In genomic region chr16:4743217-4743897, GRCh38 we compare ENCODE assay signal across 12 cellular contexts. TPM values are rescaled to one million over a fixed set of nuclear protein-coding genes. Genes with fewer than 3 reads are reported as not detected.
DNase-seq lines count a peak whose midpoint lies in the region; ATAC-seq, FAIRE-seq and TF ChIP-seq lines count a peak whose summit lies in the region.
"Had no signal": no experiment of that assay in that cellular context is flagged by ENCODE, and none has a peak within 500 bp of the region (broad histone marks: within the 10 kb centered on the region; RNA-seq: fewer than 3 reads in every experiment).

No MANE protein-coding gene starts in this region.

- peak overlapping the region; percentile 7 for H4K8ac ChIP-seq in mesenchymal stem cell (ENCODE audit: low read length)

- H3K4me2 ChIP-seq in astrocyte (ENCODE audit: low read length) (peak overlapping the region; percentile 19), mesenchymal stem cell (ENCODE audit: low read length, poor library complexity, severe bottlenecking) (no peak overlapping the region)

- H3K4ac ChIP-seq in mesenchymal stem cell (ENCODE audit: low read depth in 1 of 2, low read length in 2 of 2) = no peak overlapping the region

- intact Hi-C loops in CD14-positive monocyte (cut with micrococcal nuclease) = no loop called here

- H3K4me1 ChIP-seq in astrocyte (ENCODE audit: insufficient read depth, low read length) (no peaks in the 10 kb centered on the region), mesenchymal stem cell (ENCODE audit: control insufficient read depth, insufficient read depth, low read depth, low read length) (peaks cover 5% of the 10 kb centered on the region), BE2C (no peaks in the 10 kb centered on the region; the same call in 1 of the 2 replicates)

- H3K79me2 ChIP-seq in astrocyte (ENCODE audit: insufficient read depth, low read length) = no peaks in the 10 kb centered on the region

- no peak overlapping the region for H2AFZ ChIP-seq in astrocyte (ENCODE audit: low read depth, low read length)
- no peak overlapping the region for H2AFZ ChIP-seq in mesenchymal stem cell (ENCODE audit: low read depth, low read length)

- H3K4me3 Mint-ChIP-seq in CD14-positive monocyte (peak overlapping the region; percentile 54), astrocyte (ENCODE audit: unreplicated experiment) (peak overlapping the region; percentile 45)

- no peak overlapping the region for H2BK12ac ChIP-seq in mesenchymal stem cell (ENCODE audit: low read length in 2 of 2)

- H2BK15ac ChIP-seq in mesenchymal stem cell (ENCODE audit: low read depth, poor library complexity, severe bottlenecking) = no peak overlapping the region

- no peak overlapping the region for H2AK5ac ChIP-seq in mesenchymal stem cell (ENCODE audit: low read length, severe bottlenecking)

- H3K23ac ChIP-seq in mesenchymal stem cell (ENCODE audit: low read length in 2 of 2) = no peak overlapping the region

- H2BK5ac ChIP-seq in mesenchymal stem cell (ENCODE audit: low read depth, low read length, poor library complexity, severe bottlenecking) = no peak overlapping the region

- H3K18ac ChIP-seq in mesenchymal stem cell (ENCODE audit: low read depth in 1 of 2, low read length in 2 of 2) = no peak overlapping the region

- H4K91ac ChIP-seq in mesenchymal stem cell (ENCODE audit: low read length) = peak overlapping the region; percentile 2

- H4K20me1 ChIP-seq in astrocyte (ENCODE audit: insufficient read depth, low read length) = no peaks in the 10 kb centered on the region

- ATAC-seq in GM18868 (IDR thresholded peaks at IDR 0.05; ENCODE audit: unreplicated experiment) = no peak

- no peaks in the 10 kb centered on the region for H3K79me1 ChIP-seq in mesenchymal stem cell (replicated peaks; ENCODE audit: low read length, poor library complexity, severe bottlenecking)

- H3K27ac Mint-ChIP-seq in CD14-positive monocyte (peak overlapping the region in 2 of 7 donors; percentile 5 to 41), astrocyte (ENCODE audit: unreplicated experiment) (peak overlapping the region; percentile 41)

- no peak overlapping the region for H2BK120ac ChIP-seq in mesenchymal stem cell (ENCODE audit: low read depth, low read length)

- H3K4me1 Mint-ChIP-seq in CD14-positive monocyte (peaks cover 10% of the 10 kb centered on the region), astrocyte (ENCODE audit: low read depth, unreplicated experiment) (no peaks in the 10 kb centered on the region)

- 63% methylated on average over 14 of the region's 14 CpGs for WGBS in mesenchymal stem cell

- H3K9me3 ChIP-seq in astrocyte (ENCODE audit: insufficient read depth, low read depth, low read length) (no peaks in the 10 kb centered on the region), mesenchymal stem cell (ENCODE audit: control insufficient read depth, low read length) (no peaks in the 10 kb centered on the region), BE2C (no peaks in the 10 kb centered on the region)
- H3K9me3 ChIP-seq: MG63 had no signal

- H3K27me3 ChIP-seq in astrocyte (ENCODE audit: insufficient read depth, low read length) (no peaks in the 10 kb centered on the region), mesenchymal stem cell (ENCODE audit: control insufficient read depth in 1 of 2, insufficient read depth in 1 of 2, low read length in 2 of 2) (no peaks in the 10 kb centered on the region), BE2C (no peaks in the 10 kb centered on the region)
- H3K27me3 ChIP-seq: MG63 had no signal

- TF ChIP-seq CTCF in CD14-positive monocyte (IDR thresholded peaks at IDR 0.05) = no peak
- no peak for TF ChIP-seq CTCF in astrocyte (IDR thresholded peaks at IDR 0.05; ENCODE audit: insufficient read depth, low read depth, low read length)
- TF ChIP-seq CTCF in BE2C (IDR thresholded peaks at IDR 0.05; ENCODE audit: low read depth, low read length) = no peak

- DNase-seq in CD14-positive monocyte (ENCODE audit: low spot score) (no peak), GM03348 (ENCODE audit: low spot score) (peak; percentile 26), astrocyte (ENCODE audit: low read depth) (no peak), mesenchymal stem cell (no peak), NCI-H748 treated with DMSO at 0.1 percent for 48 hours (lab: John Stamatoyannopoulos, UW) (no peak), BE2C (no peak)
- no peak for DNase-seq in stimulated activated CD4-positive, alpha-beta T cell treated with anti-CD3 and anti-CD28 coated beads, Interleukin-4, amount 100 ng/mL, for 1 hour
- DNase-seq: DMS79 treated with DMSO at 0.1 percent for 48 hours, MG63 had no signal

- H3K36me3 Mint-ChIP-seq in CD14-positive monocyte (no peaks in the 10 kb centered on the region), astrocyte (ENCODE audit: low read depth, unreplicated experiment) (no peaks in the 10 kb centered on the region)

- H3K36me3 ChIP-seq in astrocyte (ENCODE audit: insufficient read depth, low read length) = no peaks in the 10 kb centered on the region
- H3K36me3 ChIP-seq in mesenchymal stem cell (ENCODE audit: control insufficient read depth in 1 of 2, insufficient read depth in 2 of 2, low read depth in 1 of 2, low read length in 2 of 2) = peaks cover 0 to 8% of the 10 kb centered on the region in 2 experiments
- H3K36me3 ChIP-seq in BE2C = no peaks in the 10 kb centered on the region
- H3K36me3 ChIP-seq: MG63 had no signal

- no peak overlapping the region for H3K9ac ChIP-seq in astrocyte (ENCODE audit: low read length)
- peak overlapping the region; percentile 18 for H3K9ac ChIP-seq in mesenchymal stem cell (ENCODE audit: low read length)

- H3K14ac ChIP-seq in mesenchymal stem cell (ENCODE audit: low read length in 2 of 2) = no peak overlapping the region

- no peak for FAIRE-seq in astrocyte (lab: Jason Lieb, UNC)

- H3K9me3 Mint-ChIP-seq in CD14-positive monocyte (no peaks in the 10 kb centered on the region), astrocyte (ENCODE audit: unreplicated experiment) (no peaks in the 10 kb centered on the region)

- no peak overlapping the region for H3K27ac ChIP-seq in astrocyte (ENCODE audit: low read depth, low read length)
- no peak overlapping the region for H3K27ac ChIP-seq in mesenchymal stem cell (ENCODE audit: low read length, poor library complexity, severe bottlenecking)

- no peak overlapping the region for H3K4me3 ChIP-seq in astrocyte (ENCODE audit: insufficient read depth, low read depth, low read length)
- peak overlapping the region in 1 of 2 experiments; percentile 54 for H3K4me3 ChIP-seq in mesenchymal stem cell (ENCODE audit: insufficient read depth in 1 of 2, low read depth in 1 of 2, low read length in 2 of 2)
- no peak overlapping the region for H3K4me3 ChIP-seq in BE2C (ENCODE audit: low read depth, low read length)
- H3K4me3 ChIP-seq: MG63 had no signal

- peaks cover 5 to 17% (median 12%) of the 10 kb centered on the region in 3 donors for H3K27me3 Mint-ChIP-seq in CD14-positive monocyte (ENCODE audit: low read depth in 3 of 3)
- H3K27me3 Mint-ChIP-seq in astrocyte (ENCODE audit: low read depth, unreplicated experiment) = no peaks in the 10 kb centered on the region

RNA-seq across cellular contexts. Expression of gene DNAAF8, which starts 9.0 kb away (rescaled TPM):
- polyA plus RNA-seq in CD14-positive monocyte = under 1 TPM in 1 of 2 donors, not detected in 1; 0.36 TPM
- 2.7 and 2.9 TPM in 2 replicates for total RNA-seq in astrocyte
- polyA plus RNA-seq in mesenchymal stem cell (2013, experiment 1 of 2) = 1.1 TPM
- 1.2 TPM for polyA plus RNA-seq in mesenchymal stem cell (2013, experiment 2 of 2)
- polyA plus RNA-seq in BE2C (2012; ENCODE audit: insufficient read depth, insufficient read length, low read depth) = 0.57 TPM

RNA-seq across cellular contexts. Expression of gene ANKS3, which starts 9.3 kb away (rescaled TPM):
- under 1 TPM; 0.59 to 0.95 TPM for polyA plus RNA-seq in CD14-positive monocyte
- total RNA-seq in astrocyte = 23.7 and 27.2 TPM in 2 replicates
- 6.9 TPM for polyA plus RNA-seq in mesenchymal stem cell (2013, experiment 1 of 2)
- polyA plus RNA-seq in mesenchymal stem cell (2013, experiment 2 of 2) = 6.4 TPM
- 26.6 TPM for polyA plus RNA-seq in BE2C (2012; ENCODE audit: insufficient read depth, insufficient read length, low read depth)

RNA-seq across cellular contexts. Expression of gene ZNF500, which starts 23.6 kb away (rescaled TPM):
- polyA plus RNA-seq in CD14-positive monocyte = 1 to 10 TPM; 2.4 to 5.2 TPM
- 12.2 and 14.6 TPM in 2 replicates for total RNA-seq in astrocyte
- 5.4 TPM for polyA plus RNA-seq in mesenchymal stem cell (2013, experiment 1 of 2)
- 5.4 TPM for polyA plus RNA-seq in mesenchymal stem cell (2013, experiment 2 of 2)
- 11.1 TPM for polyA plus RNA-seq in BE2C (2012; ENCODE audit: insufficient read depth, insufficient read length, low read depth)

RNA-seq across cellular contexts. Expression of gene SEPTIN12, which starts 44.8 kb away (rescaled TPM):
- not detected for polyA plus RNA-seq in CD14-positive monocyte
- 4.4 and 5.9 TPM in 2 replicates for total RNA-seq in astrocyte
- not detected for polyA plus RNA-seq in mesenchymal stem cell (2013, experiment 1 of 2)
- not detected for polyA plus RNA-seq in mesenchymal stem cell (2013, experiment 2 of 2)
- polyA plus RNA-seq in BE2C (2012; ENCODE audit: insufficient read depth, insufficient read length, low read depth) = not detected
- total RNA-seq: H4, urinary bladder had no signal
- polyA plus RNA-seq: urinary bladder had no signal

RNA-seq across cellular contexts. Expression of gene NUDT16L1, which starts 50.0 kb away (rescaled TPM):
- polyA plus RNA-seq in CD14-positive monocyte = 10 to 100 TPM; 41.1 to 62.7 TPM
- total RNA-seq in astrocyte = 42.2 and 43.6 TPM in 2 replicates
- polyA plus RNA-seq in mesenchymal stem cell (2013, experiment 1 of 2) = 14.8 TPM
- 16.2 TPM for polyA plus RNA-seq in mesenchymal stem cell (2013, experiment 2 of 2)
- polyA plus RNA-seq in BE2C (2012; ENCODE audit: insufficient read depth, insufficient read length, low read depth) = 141 TPM
